In the genomic region with DNA sequence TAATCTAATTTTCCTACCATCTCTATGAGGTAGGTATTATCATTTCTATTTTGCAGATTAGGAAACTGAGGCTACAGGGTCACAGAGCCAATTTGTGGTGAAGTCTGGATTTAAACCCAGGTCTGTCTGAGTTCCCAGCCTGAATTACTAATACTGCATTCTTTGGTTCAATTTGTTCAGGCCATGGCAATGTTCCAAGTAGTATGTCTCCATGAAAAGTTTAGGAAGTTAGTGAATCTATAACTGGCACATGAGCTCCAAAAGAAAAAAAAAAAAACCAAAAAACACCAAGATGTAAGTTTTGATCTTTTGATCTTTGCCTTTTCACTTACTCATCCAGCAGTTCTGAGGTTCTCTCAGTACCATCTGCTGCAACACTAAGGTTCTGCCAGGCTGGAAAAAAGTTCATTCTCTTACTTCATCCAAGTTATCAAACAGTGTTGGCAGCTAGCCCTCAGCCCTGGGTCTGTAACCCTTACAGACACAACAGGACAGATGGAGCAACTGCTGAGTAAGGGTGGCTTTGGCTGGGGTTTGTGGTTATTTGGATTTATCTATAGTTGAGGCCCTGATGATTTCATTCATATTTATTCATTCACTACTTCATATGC, we compare ENCODE assay signal across 13 cellular contexts. TPM values are rescaled to one million over a fixed set of nuclear protein-coding genes. Genes with fewer than 3 reads are reported as not detected.
A peak's percentile ranks its signal among the peaks of the same experiment; 100 is the strongest.
DNase-seq lines count a peak whose midpoint lies in the region; ATAC-seq and TF ChIP-seq lines count a peak whose summit lies in the region.
"Had no signal": no experiment of that assay in that cellular context is flagged by ENCODE, and none has a peak within 500 bp of the region (broad histone marks: within the 10 kb centered on the region; RNA-seq: fewer than 3 reads in every experiment).

No MANE protein-coding gene starts in this region.

- DNase-seq in stimulated activated naive CD8-positive, alpha-beta T cell treated with anti-CD3 and anti-CD28 coated beads, Interleukin-15, amount 100 ng/mL, for 72 hours = no peak
- DNase-seq in hepatocyte (ENCODE audit: low spot score) (peak; percentile 48), NOMO-1 treated with dmso at 0.1 percent for 144 hours (lab: John Stamatoyannopoulos, UW; ENCODE audit: unreplicated experiment) (no peak), GM10248 (ENCODE audit: extremely low spot score) (no peak)
- no peak for DNase-seq in activated naive CD4-positive, alpha-beta T cell treated with Interleukin-2 at 50 U/mL for 16 hours
- DNase-seq: NCI-H69, uterus had no signal

- H3K4me1 Mint-ChIP-seq in stimulated activated naive CD8-positive, alpha-beta T cell treated with anti-CD3 and anti-CD28 coated beads, Interleukin-15, Interleukin-2, amounts not matched to agents 100 ng/mL and 50 ng/mL, for 24 hours (ENCODE audit: low read depth) = peaks cover 39% of the 10 kb centered on the region
- peaks cover 29% of the 10 kb centered on the region for H3K4me1 Mint-ChIP-seq in stimulated activated naive CD8-positive, alpha-beta T cell treated with anti-CD3 and anti-CD28 coated beads, Interleukin-15, amount 100 ng/mL, for 72 hours

- H3K9me3 ChIP-seq in hepatocyte (ENCODE audit: low read depth) = no peaks in the 10 kb centered on the region
- H3K9me3 ChIP-seq: uterus had no signal

- CTCF ChIA-PET in GM10248 (lab: Yijun Ruan, JAX) = interaction anchor here (1.0 to 7.0 kb wide), 6 partner anchors 10 to 211 kb away, joined by 3 to 65 read pairs (median 3); a partner anchor contains a TSS

- no peaks in the 10 kb centered on the region for H3K79me2 ChIP-seq in hepatocyte

- H3K4me1 ChIP-seq in hepatocyte (ENCODE audit: insufficient read depth) = peaks cover 5% of the 10 kb centered on the region
- H3K4me1 ChIP-seq: uterus had no signal

- no peak for ATAC-seq in stimulated activated naive CD8-positive, alpha-beta T cell treated with anti-CD3 and anti-CD28 coated beads, Interleukin-15, amount 100 ng/mL, for 72 hours
- ATAC-seq in esophagus mucosa = no peak

- peaks cover 9% of the 10 kb centered on the region for H3K9me3 Mint-ChIP-seq in stimulated activated naive CD8-positive, alpha-beta T cell treated with anti-CD3 and anti-CD28 coated beads, Interleukin-15, Interleukin-2, amounts not matched to agents 100 ng/mL and 50 ng/mL, for 24 hours
- H3K9me3 Mint-ChIP-seq in stimulated activated naive CD8-positive, alpha-beta T cell treated with anti-CD3 and anti-CD28 coated beads, Interleukin-15, amount 100 ng/mL, for 72 hours = peaks cover under 1 to 4% of the 10 kb centered on the region in 2 donors

- no peaks in the 10 kb centered on the region for H3K27me3 Mint-ChIP-seq in stimulated activated naive CD8-positive, alpha-beta T cell treated with anti-CD3 and anti-CD28 coated beads, Interleukin-15, Interleukin-2, amounts not matched to agents 100 ng/mL and 50 ng/mL, for 24 hours
- H3K27me3 Mint-ChIP-seq in stimulated activated naive CD8-positive, alpha-beta T cell treated with anti-CD3 and anti-CD28 coated beads, Interleukin-15, amount 100 ng/mL, for 72 hours = no peaks in the 10 kb centered on the region

- H3K9me2 ChIP-seq in hepatocyte (replicated peaks; ENCODE audit: insufficient read depth) = no peaks in the 10 kb centered on the region

- TF ChIP-seq CTCF in VCaP (conservative IDR thresholded peaks at IDR 0.05) (no peak), hepatocyte (IDR thresholded peaks at IDR 0.05; ENCODE audit: poor library complexity) (no peak), GM10248 (IDR thresholded peaks at IDR 0.05; ENCODE audit: control extremely low read depth, extremely low read depth, low read depth, missing control alignments) (no peak)

- no peaks in the 10 kb centered on the region for H4K20me1 ChIP-seq in hepatocyte (ENCODE audit: insufficient read depth, poor library complexity, severe bottlenecking)
- H4K20me1 ChIP-seq: BLaER1 had no signal

- POLR2A ChIA-PET in GM10248 (lab: Yijun Ruan, JAX) = interaction anchor here (0.6 kb wide), 1 partner anchor 12 kb away, joined by 3 read pairs; no protein-coding TSS in a partner anchor

- no peak overlapping the region for H3K4me3 ChIP-seq in hepatocyte
- H3K4me3 ChIP-seq: BLaER1, uterus had no signal

- peak overlapping the region; percentile 72 for H3K27ac ChIP-seq in VCaP
- no peak overlapping the region for H3K27ac ChIP-seq in hepatocyte
- H3K27ac ChIP-seq: BLaER1, uterus had no signal

- H2AFZ ChIP-seq in hepatocyte = no peak overlapping the region

- H3K36me3 ChIP-seq in hepatocyte (replicated peaks; ENCODE audit: insufficient read depth, low read depth) = no peaks in the 10 kb centered on the region
- H3K36me3 ChIP-seq: uterus had no signal

- no peak overlapping the region for H3K4me3 Mint-ChIP-seq in stimulated activated naive CD8-positive, alpha-beta T cell treated with anti-CD3 and anti-CD28 coated beads, Interleukin-15, Interleukin-2, amounts not matched to agents 100 ng/mL and 50 ng/mL, for 24 hours
- no peak overlapping the region for H3K4me3 Mint-ChIP-seq in stimulated activated naive CD8-positive, alpha-beta T cell treated with anti-CD3 and anti-CD28 coated beads, Interleukin-15, amount 100 ng/mL, for 72 hours
- H3K4me3 Mint-ChIP-seq: T-helper 2 cell treated with Interferon-gamma antibody and Interleukin-4, amounts not matched to agents 5 μg/mL and 100 μg/mL, for 36 hours had no signal

- no peaks in the 10 kb centered on the region for H3K27me3 ChIP-seq in hepatocyte
- H3K27me3 ChIP-seq: BLaER1, uterus had no signal

- H3K27ac Mint-ChIP-seq in stimulated activated naive CD8-positive, alpha-beta T cell treated with anti-CD3 and anti-CD28 coated beads, Interleukin-15, Interleukin-2, amounts not matched to agents 100 ng/mL and 50 ng/mL, for 24 hours = peak overlapping the region; percentile 5
- no peak overlapping the region for H3K27ac Mint-ChIP-seq in stimulated activated naive CD8-positive, alpha-beta T cell treated with anti-CD3 and anti-CD28 coated beads, Interleukin-15, amount 100 ng/mL, for 72 hours
- H3K27ac Mint-ChIP-seq: T-helper 2 cell treated with Interferon-gamma antibody and Interleukin-4, amounts not matched to agents 5 μg/mL and 100 μg/mL, for 36 hours had no signal

- H3K4me2 ChIP-seq in hepatocyte = no peak overlapping the region

- H3K36me3 Mint-ChIP-seq in stimulated activated naive CD8-positive, alpha-beta T cell treated with anti-CD3 and anti-CD28 coated beads, Interleukin-15, Interleukin-2, amounts not matched to agents 100 ng/mL and 50 ng/mL, for 24 hours (ENCODE audit: low read depth) = peaks cover 13% of the 10 kb centered on the region

RNA-seq across cellular contexts. Expression of a gene that starts 4.4 kb away (rescaled TPM):
- 8.8 and 9.4 TPM in 2 replicates for total RNA-seq in hepatocyte
- polyA plus RNA-seq in hepatocyte = 8.2 and 11.1 TPM in 2 replicates
- total RNA-seq in esophagus mucosa = 4.5 TPM

RNA-seq across cellular contexts. Expression of a gene that starts 19.1 kb away (rescaled TPM):
- total RNA-seq in hepatocyte (337 and 358 TPM in 2 replicates), esophagus mucosa (92.4 TPM)
- 426 and 439 TPM in 2 replicates for polyA plus RNA-seq in hepatocyte

RNA-seq across cellular contexts. Expression of a gene that starts 50.9 kb away (rescaled TPM):
- total RNA-seq in hepatocyte (not detected in 2 replicates), esophagus mucosa (not detected)
- polyA plus RNA-seq in hepatocyte = 0.44 TPM in 1 of 2 replicates, not detected in the other
- total RNA-seq: cerebellum, uterus had no signal
